In the genomic region with DNA sequence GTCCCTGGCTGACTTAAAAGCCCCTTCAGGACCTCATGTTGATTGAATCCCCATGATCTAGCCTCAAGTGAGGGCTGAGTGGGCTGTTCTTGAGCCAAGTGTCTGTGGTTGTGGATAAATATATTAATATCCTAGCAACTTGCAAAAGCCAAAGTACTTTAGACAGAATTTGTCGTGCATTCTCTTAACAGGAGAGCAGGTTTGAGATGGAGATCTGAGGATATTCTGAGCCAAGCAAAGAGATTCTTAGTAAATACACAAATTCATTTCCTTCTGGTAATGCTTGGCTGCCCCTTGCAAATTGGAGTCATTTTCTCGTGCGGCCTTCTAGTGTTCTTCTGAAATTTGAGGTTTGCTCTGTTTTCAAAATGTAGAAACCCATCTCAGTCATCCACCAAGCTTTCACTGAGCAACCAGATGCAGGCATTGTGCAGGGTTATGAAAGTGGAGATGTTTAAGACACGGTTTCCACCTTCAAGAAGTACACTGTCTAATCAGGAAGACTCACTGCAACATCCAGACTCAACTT, we compare ENCODE assay signal across 8 cellular contexts.
DNase-seq lines count a peak whose midpoint lies in the region; ATAC-seq, FAIRE-seq and TF ChIP-seq lines count a peak whose summit lies in the region.

No MANE protein-coding gene starts in this region.

- ATAC-seq in GM21447 (IDR thresholded peaks at IDR 0.05; ENCODE audit: unreplicated experiment): peak; percentile 93
- ATAC-seq in HG03521 (IDR thresholded peaks at IDR 0.05; ENCODE audit: unreplicated experiment): peak; percentile 87
- peak; percentile 25 to 48 for ATAC-seq in lower lobe of right lung

- H3K36me3 ChIP-seq in lower lobe of right lung: no peaks in the 10 kb centered on the region
- H3K36me3 ChIP-seq in effector memory CD4-positive, alpha-beta T cell (ENCODE audit: control insufficient read depth, insufficient read depth, low read length): no peaks in the 10 kb centered on the region

- TF ChIP-seq POLR2A in GM12892 (IDR thresholded peaks at IDR 0.05; ENCODE audit: low read depth, low read length): no peak

- DNase-seq in GM12892 (ENCODE audit: insufficient read length) (no peak), lower lobe of right lung (no peak), NCI-H524 (lab: John Stamatoyannopoulos, UW) (no peak), NCI-H748 (lab: John Stamatoyannopoulos, UW; ENCODE audit: unreplicated experiment) (no peak), NCI-H1417 treated with DMSO at 0.1 percent for 48 hours (lab: John Stamatoyannopoulos, UW) (no peak)
- DNase-seq in effector memory CD4-positive, alpha-beta T cell: no peak

- intact Hi-C loops in lower lobe of right lung (cut with DNase I): no loop called here

- H3K4me1 ChIP-seq in lower lobe of right lung: peaks cover 15% of the 10 kb centered on the region
- H3K4me1 ChIP-seq in effector memory CD4-positive, alpha-beta T cell (ENCODE audit: control insufficient read depth, insufficient read depth, low read length, poor library complexity, severe bottlenecking): no peaks in the 10 kb centered on the region

- H3K27me3 ChIP-seq in lower lobe of right lung (ENCODE audit: low read depth): no peaks in the 10 kb centered on the region
- no peaks in the 10 kb centered on the region for H3K27me3 ChIP-seq in effector memory CD4-positive, alpha-beta T cell (replicated peaks; ENCODE audit: control insufficient read depth, insufficient read depth, low read length, poor library complexity, severe bottlenecking)

- H3K4me3 ChIP-seq in lower lobe of right lung: no peak overlapping the region
- H3K4me3 ChIP-seq in effector memory CD4-positive, alpha-beta T cell (ENCODE audit: insufficient read depth, low read depth, low read length, poor library complexity, severe bottlenecking): no peak overlapping the region

- H3K27ac ChIP-seq in lower lobe of right lung: peak overlapping the region; percentile 32
- H3K27ac ChIP-seq in effector memory CD4-positive, alpha-beta T cell (ENCODE audit: insufficient read depth, low read length, poor library complexity, severe bottlenecking): no peak overlapping the region

- peak; percentile 96 for FAIRE-seq in GM12892 (lab: Jason Lieb, UNC)

- H3K9me3 ChIP-seq in lower lobe of right lung: no peaks in the 10 kb centered on the region
- no peaks in the 10 kb centered on the region for H3K9me3 ChIP-seq in effector memory CD4-positive, alpha-beta T cell (ENCODE audit: control insufficient read depth, low read length)

- no peak for TF ChIP-seq CTCF in lower lobe of right lung (IDR thresholded peaks at IDR 0.05)

Comparison
In these comparisons a context has a peak if more than half of its experiments do, and no peak if none do; other contexts are left out.
1. ATAC-seq: peak in every context shown above with its lines; median percentile 93 in GM21447; 87 in HG03521; 36 in lower lobe of right lung.